ENCODE assay signal across 8 cellular contexts in the genomic region with DNA sequence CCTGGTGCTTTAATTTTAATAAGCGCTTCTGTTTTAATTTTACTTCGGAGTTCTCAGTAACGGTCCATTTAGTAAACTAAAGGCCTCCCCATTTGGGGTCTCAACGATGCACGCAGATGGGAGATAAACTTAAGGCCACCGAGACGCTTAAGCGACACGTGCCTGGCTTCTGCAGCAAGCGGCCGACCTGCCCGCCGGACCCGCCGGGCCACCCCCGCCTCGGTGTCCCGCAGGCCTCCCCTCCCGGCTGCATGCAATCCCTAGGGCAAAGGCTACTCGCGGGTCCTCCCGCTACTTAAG. TPM values are rescaled to one million over a fixed set of nuclear protein-coding genes. Genes with fewer than 3 reads are reported as not detected.
DNase-seq lines count a peak whose midpoint lies in the region; ATAC-seq and TF ChIP-seq lines count a peak whose summit lies in the region.

No MANE protein-coding gene starts in this region.

- H3K9ac ChIP-seq in MM.1S (ENCODE audit: low read length), result peak overlapping the region; percentile 55
- peak overlapping the region; percentile 68 for H3K9ac ChIP-seq in endodermal cell (ENCODE audit: extremely low read depth, low read length, poor library complexity, severe bottlenecking)

- peak overlapping the region; percentile 73 for H3K4me3 Mint-ChIP-seq in activated CD4-positive, alpha-beta T cell treated with anti-CD3 and anti-CD28 coated beads, Interleukin-2, amount 10 ng/mL, durations not matched to agents 7 days and 5 days
- H3K4me3 Mint-ChIP-seq in endodermal cell, result peak overlapping the region; percentile 76

- CTCF ChIA-PET in activated CD4-positive, alpha-beta T cell treated with anti-CD3 and anti-CD28 coated beads, Interleukin-2, amount 10 ng/mL, durations not matched to agents 7 days and 5 days (lab: Charles Lee), result interaction anchor here (0.6 to 0.7 kb wide), 2 partner anchors 275 to 1237 kb away, joined by 3 read pairs; no protein-coding TSS in a partner anchor

- H3K79me2 ChIP-seq in MM.1S (ENCODE audit: low read length), result no peaks in the 10 kb centered on the region

- TF ChIP-seq CTCF in MM.1S (IDR thresholded peaks at IDR 0.05; ENCODE audit: low read length), result no peak
- TF ChIP-seq CTCF in endodermal cell (conservative IDR thresholded peaks at IDR 0.05), result no peak
- TF ChIP-seq CTCF in ovary (IDR thresholded peaks at IDR 0.05), result no peak

- no peak for TF ChIP-seq POLR2A in ovary (IDR thresholded peaks at IDR 0.05)

- no peak for TF ChIP-seq EP300 in ovary (IDR thresholded peaks at IDR 0.05)

- no peaks in the 10 kb centered on the region for H3K9me3 ChIP-seq in MM.1S (replicated peaks; ENCODE audit: insufficient read depth, low read length)
- no peaks in the 10 kb centered on the region for H3K9me3 ChIP-seq in endodermal cell (ENCODE audit: control insufficient read depth, low read length)
- no peaks in the 10 kb centered on the region for H3K9me3 ChIP-seq in ovary

- H3K36me3 ChIP-seq in MM.1S (replicated peaks; ENCODE audit: insufficient read depth, low read length) (no peaks in the 10 kb centered on the region), endodermal cell (ENCODE audit: control insufficient read depth, insufficient read depth, low read length) (peaks cover 28% of the 10 kb centered on the region), ovary (no peaks in the 10 kb centered on the region)

- peaks cover 16% of the 10 kb centered on the region for H3K4me1 Mint-ChIP-seq in activated CD4-positive, alpha-beta T cell treated with anti-CD3 and anti-CD28 coated beads, Interleukin-2, amount 10 ng/mL, durations not matched to agents 7 days and 5 days
- H3K4me1 Mint-ChIP-seq in endodermal cell, result peaks cover 4% of the 10 kb centered on the region

- H3K27me3 ChIP-seq in MM.1S (replicated peaks; ENCODE audit: insufficient read depth, low read length) (no peaks in the 10 kb centered on the region), endodermal cell (ENCODE audit: control insufficient read depth, insufficient read depth, low read length, poor library complexity, severe bottlenecking) (no peaks in the 10 kb centered on the region), ovary (no peaks in the 10 kb centered on the region)

- H3K4me2 ChIP-seq in MM.1S (ENCODE audit: low read depth, low read length), result peak overlapping the region; percentile 60; the same call in 1 of the 2 replicates

- no peak for DNase-seq in activated CD4-positive, alpha-beta T cell treated with anti-CD3 and anti-CD28 coated beads, Interleukin-2, amount 10 ng/mL, durations not matched to agents 7 days and 5 days
- DNase-seq in activated CD4-positive, alpha-beta T cell treated with anti-CD3 and anti-CD28 coated beads for 4 hours, result no peak
- DNase-seq in MM.1S (no peak), endodermal cell (no peak), ovary (no peak), NCI-H1436 (lab: John Stamatoyannopoulos, UW) (no peak), GOT3 (lab: John Stamatoyannopoulos, UW) (no peak)

- H3K27ac Mint-ChIP-seq in activated CD4-positive, alpha-beta T cell treated with anti-CD3 and anti-CD28 coated beads, Interleukin-2, amount 10 ng/mL, durations not matched to agents 7 days and 5 days, result peak overlapping the region; percentile 50
- H3K27ac Mint-ChIP-seq in endodermal cell, result no peak overlapping the region

- POLR2A ChIA-PET in activated CD4-positive, alpha-beta T cell treated with anti-CD3 and anti-CD28 coated beads, Interleukin-2, amount 10 ng/mL, durations not matched to agents 7 days and 5 days (lab: Charles Lee), result no interaction called here

- intact Hi-C loops in ovary (cut with DNase I), result loop anchor here in 1 of 4 donors (10.0 kb wide), 1 partner anchor 99 kb away; no protein-coding TSS in a partner anchor

- H2AFZ ChIP-seq in MM.1S (ENCODE audit: low read length), result no peak overlapping the region

- WGBS in endodermal cell (ENCODE audit: insufficient coverage in 1 of 2, insufficient read length in 1 of 2), 2 experiments, result 0% methylated on average over 20 to 22 of the region's 22 CpGs
- WGBS in ovary, 3 donors, result 0 to 1% (median 0%) methylated on average over 16 to 22 of the region's 22 CpGs

- no peaks in the 10 kb centered on the region for H3K27me3 Mint-ChIP-seq in activated CD4-positive, alpha-beta T cell treated with anti-CD3 and anti-CD28 coated beads, Interleukin-2, amount 10 ng/mL, durations not matched to agents 7 days and 5 days
- H3K27me3 Mint-ChIP-seq in endodermal cell (ENCODE audit: insufficient read depth), result no peaks in the 10 kb centered on the region

- H3K9me2 ChIP-seq in MM.1S (replicated peaks; ENCODE audit: insufficient read depth, low read length), result no peaks in the 10 kb centered on the region

- no peak overlapping the region for H3K27ac ChIP-seq in MM.1S (ENCODE audit: low read length)
- H3K27ac ChIP-seq in endodermal cell (ENCODE audit: low read depth, low read length), result peak overlapping the region; percentile 41
- peak overlapping the region in 1 of 2 donors; percentile 78 for H3K27ac ChIP-seq in ovary

- ATAC-seq in activated CD4-positive, CD25-positive, alpha-beta regulatory T cell treated with anti-CD3 and anti-CD28 coated beads, Interleukin-2, amount 50 U/mL, for 24 hours, result no peak

- H3K4me1 ChIP-seq in MM.1S (ENCODE audit: low read length) (no peaks in the 10 kb centered on the region), endodermal cell (ENCODE audit: control insufficient read depth, insufficient read depth, low read length) (no peaks in the 10 kb centered on the region), ovary (ENCODE audit: insufficient read depth) (peaks cover 2% of the 10 kb centered on the region)

- peaks cover 3% of the 10 kb centered on the region for H3K9me3 Mint-ChIP-seq in activated CD4-positive, alpha-beta T cell treated with anti-CD3 and anti-CD28 coated beads, Interleukin-2, amount 10 ng/mL, durations not matched to agents 7 days and 5 days
- no peaks in the 10 kb centered on the region for H3K9me3 Mint-ChIP-seq in endodermal cell

- H3K4me3 ChIP-seq in MM.1S (ENCODE audit: low read length) (peak overlapping the region; percentile 73), endodermal cell (ENCODE audit: low read length) (peak overlapping the region; percentile 94), ovary (peak overlapping the region; percentile 84)

- H3F3A ChIP-seq in MM.1S (ENCODE audit: insufficient read depth, low read length), result no peaks in the 10 kb centered on the region

- no peaks in the 10 kb centered on the region for H4K20me1 ChIP-seq in MM.1S (ENCODE audit: insufficient read depth, low read length)

- no peaks in the 10 kb centered on the region for H3K36me3 Mint-ChIP-seq in activated CD4-positive, alpha-beta T cell treated with anti-CD3 and anti-CD28 coated beads, Interleukin-2, amount 10 ng/mL, durations not matched to agents 7 days and 5 days (ENCODE audit: low read depth)
- peaks cover 14% of the 10 kb centered on the region for H3K36me3 Mint-ChIP-seq in endodermal cell (ENCODE audit: low read depth)

RNA-seq across cellular contexts. Expression of a gene that starts 0.6 kb away (rescaled TPM):
- total RNA-seq in activated CD4-positive, alpha-beta T cell treated with anti-CD3 and anti-CD28 coated beads, Interleukin-2, amount 10 ng/mL, durations not matched to agents 7 days and 5 days, result 10 to 100 TPM in 1 of 2 experiments, 1 to 10 TPM in 1; 7.0 to 11.0 TPM
- total RNA-seq in endodermal cell (100 to 1,000 TPM; 109 to 118 TPM), ovary (10 to 100 TPM; 13.7 to 45.0 (median 26.2) TPM)
- 96.8 TPM for polyA plus RNA-seq in endodermal cell (2013, experiment 1 of 2)
- polyA plus RNA-seq in endodermal cell (2013, experiment 2 of 2), result 109 TPM
- 10 to 100 TPM; 24.6 to 38.6 TPM for polyA plus RNA-seq in ovary

RNA-seq across cellular contexts. Expression of a gene that starts 18.6 kb away (rescaled TPM):
- under 1 TPM in 1 of 2 experiments, not detected in 1; 0.17 TPM for total RNA-seq in activated CD4-positive, alpha-beta T cell treated with anti-CD3 and anti-CD28 coated beads, Interleukin-2, amount 10 ng/mL, durations not matched to agents 7 days and 5 days
- 1 to 10 TPM; 2.9 to 3.9 TPM for total RNA-seq in endodermal cell
- 3.2 TPM for polyA plus RNA-seq in endodermal cell (2013, experiment 1 of 2)
- 2.9 TPM for polyA plus RNA-seq in endodermal cell (2013, experiment 2 of 2)
- total RNA-seq in ovary, result 1 to 10 TPM in 4 of 7 donors, under 1 TPM in 2, not detected in 1; 0.36 to 3.8 (median 1.1) TPM
- polyA plus RNA-seq in ovary, result under 1 TPM; 0.37 to 0.44 TPM

RNA-seq across cellular contexts. Expression of a gene that starts 60.0 kb away (rescaled TPM):
- total RNA-seq in activated CD4-positive, alpha-beta T cell treated with anti-CD3 and anti-CD28 coated beads, Interleukin-2, amount 10 ng/mL, durations not matched to agents 7 days and 5 days, result 10 to 100 TPM; 28.3 to 37.0 TPM
- total RNA-seq in endodermal cell, result 10 to 100 TPM; 45.7 to 53.6 TPM
- polyA plus RNA-seq in endodermal cell (2013, experiment 1 of 2), result 56.0 TPM
- 54.3 TPM for polyA plus RNA-seq in endodermal cell (2013, experiment 2 of 2)
- total RNA-seq in ovary, result 10 to 100 TPM; 19.2 to 35.0 (median 33.8) TPM
- polyA plus RNA-seq in ovary, result 10 to 100 TPM; 15.6 to 39.5 TPM
